In genomic region chr1:22921452-22922126, GRCh38 we compare ENCODE assay signal across 23 cellular contexts. TPM values are rescaled to one million over a fixed set of nuclear protein-coding genes. Genes with fewer than 3 reads are reported as not detected.
A peak's percentile ranks its signal among the peaks of the same experiment; 100 is the strongest.
DNase-seq lines count a peak whose midpoint lies in the region; ATAC-seq and TF ChIP-seq lines count a peak whose summit lies in the region.
"Had no signal": no experiment of that assay in that cellular context is flagged by ENCODE, and none has a peak within 500 bp of the region (broad histone marks: within the 10 kb centered on the region; RNA-seq: fewer than 3 reads in every experiment).

No MANE protein-coding gene starts in this region.

- CTCF ChIA-PET in WTC11 (lab: Charles Lee), result interaction anchor here (0.7 to 3.1 kb wide), 4 partner anchors 8 to 217 kb away, joined by 3 to 14 read pairs (median 4); no protein-coding TSS in a partner anchor

- no peak overlapping the region for H3K23ac ChIP-seq in mesenchymal stem cell (ENCODE audit: low read length in 2 of 2)

- no peak overlapping the region for H2BK5ac ChIP-seq in mesenchymal stem cell (ENCODE audit: low read depth, low read length, poor library complexity, severe bottlenecking)

- H3K4me3 Mint-ChIP-seq in WTC11, result no peak overlapping the region
- H3K4me3 Mint-ChIP-seq: CD4-positive, CD25-positive, alpha-beta regulatory T cell had no signal

- H3K18ac ChIP-seq in mesenchymal stem cell (ENCODE audit: low read depth in 1 of 2, low read length in 2 of 2), result no peak overlapping the region

- no peak overlapping the region for H3K4me2 ChIP-seq in mesenchymal stem cell (ENCODE audit: low read length, poor library complexity, severe bottlenecking)
- H3K4me2 ChIP-seq: KMS-11 had no signal

- 54 to 57% (median 55%) methylated on average over 8 of the region's 8 CpGs for WGBS in heart left ventricle, 4 donors
- WGBS in mesenchymal stem cell, result 85% methylated on average over 7 of the region's 8 CpGs

- no peak for ATAC-seq in WTC11
- peak; percentile 63 to 83 (median 80) for ATAC-seq in heart left ventricle
- peak; percentile 23 for ATAC-seq in sciatic nerve
- ATAC-seq: PC-3 had no signal

- no peaks in the 10 kb centered on the region for H3K36me3 Mint-ChIP-seq in WTC11
- H3K36me3 Mint-ChIP-seq: CD4-positive, CD25-positive, alpha-beta regulatory T cell had no signal

- no peaks in the 10 kb centered on the region for H3K79me1 ChIP-seq in mesenchymal stem cell (replicated peaks; ENCODE audit: low read length, poor library complexity, severe bottlenecking)

- no peak overlapping the region for H3K14ac ChIP-seq in mesenchymal stem cell (ENCODE audit: low read length in 2 of 2)

- H3K9me3 ChIP-seq in heart left ventricle (no peaks in the 10 kb centered on the region), mesenchymal stem cell (ENCODE audit: control insufficient read depth, low read length) (peaks cover 16% of the 10 kb centered on the region)
- H3K9me3 ChIP-seq: SJCRH30 had no signal

- no peak overlapping the region for H4K91ac ChIP-seq in mesenchymal stem cell (ENCODE audit: low read length)

- no peaks in the 10 kb centered on the region for H3K9me3 Mint-ChIP-seq in WTC11

- peak overlapping the region; percentile 65; the same call in 1 of the 2 replicates for H3K27ac Mint-ChIP-seq in WTC11
- H3K27ac Mint-ChIP-seq: CD4-positive, CD25-positive, alpha-beta regulatory T cell had no signal

- no peak overlapping the region for H4K8ac ChIP-seq in mesenchymal stem cell (ENCODE audit: low read length)

- TF ChIP-seq CTCF in WTC11 (IDR thresholded peaks at IDR 0.05) (no peak), heart left ventricle (IDR thresholded peaks at IDR 0.05) (no peak)

- intact Hi-C loops in heart left ventricle (cut with DNase I), result loop anchor here in 4 of 10 donors (10.0 kb wide), 2 partner anchors 217 to 247 kb away; no protein-coding TSS in a partner anchor
- intact Hi-C loops in sciatic nerve (cut with DNase I), result no loop called here

- H2AFZ ChIP-seq in mesenchymal stem cell (ENCODE audit: low read depth, low read length), result no peak overlapping the region

- H3K9ac ChIP-seq in mesenchymal stem cell (ENCODE audit: low read length), result no peak overlapping the region
- H3K9ac ChIP-seq: KMS-11 had no signal

- no peak for DNase-seq in WTC11 (ENCODE audit: low spot score)
- DNase-seq in heart left ventricle, result no peak
- no peak for DNase-seq in mesenchymal stem cell
- DNase-seq in sciatic nerve (ENCODE audit: low spot score), result no peak
- DNase-seq in stimulated activated CD4-positive, alpha-beta T cell treated with anti-CD3 and anti-CD28 coated beads, Interleukin-4, amount 100 ng/mL, for 24 hours, result no peak
- DNase-seq in NCI-H2081 (lab: John Stamatoyannopoulos, UW), result no peak
- no peak for DNase-seq in GM19238 (ENCODE audit: insufficient read length, low spot score)
- DNase-seq: CD4-positive, CD25-positive, alpha-beta regulatory T cell; COR-L47; DMS 273 treated with DMSO at 0.1 percent for 48 hours; DND-41; H7; MV-4-11; NCI-H1417; NCI-H187 treated with DMSO at 0.1 percent for 48 hours; NCI-H526; PC-3; SJCRH30 had no signal

- no peak overlapping the region for H2BK120ac ChIP-seq in mesenchymal stem cell (ENCODE audit: low read depth, low read length)

- peak overlapping the region; percentile 63 for H2AK5ac ChIP-seq in mesenchymal stem cell (ENCODE audit: low read length, severe bottlenecking)

- POLR2A ChIA-PET in WTC11 (lab: Charles Lee), result interaction anchor here (0.6 kb wide), 1 partner anchor 8 kb away, joined by 3 read pairs; no protein-coding TSS in a partner anchor

- TF ChIP-seq POLR2A in heart left ventricle (IDR thresholded peaks at IDR 0.05), result no peak

- H3K27me3 ChIP-seq in heart left ventricle (peaks cover 0 to 14% (median 0%) of the 10 kb centered on the region in 9 donors), mesenchymal stem cell (ENCODE audit: control insufficient read depth in 1 of 2, insufficient read depth in 1 of 2, low read length in 2 of 2) (peaks cover 5 to 26% of the 10 kb centered on the region in 2 experiments)
- H3K27me3 ChIP-seq: SJCRH30 had no signal

- peak overlapping the region in 9 of 12 donors; percentile 41 to 77 (median 68) for H3K27ac ChIP-seq in heart left ventricle
- no peak overlapping the region for H3K27ac ChIP-seq in mesenchymal stem cell (ENCODE audit: low read length, poor library complexity, severe bottlenecking)
- H3K27ac ChIP-seq: HL-60, KMS-11, RWPE1, SJCRH30 had no signal

- no peaks in the 10 kb centered on the region for H3K27me3 Mint-ChIP-seq in WTC11 (ENCODE audit: low read depth)

- H2BK12ac ChIP-seq in mesenchymal stem cell (ENCODE audit: low read length in 2 of 2), result no peak overlapping the region

- H3K4me1 ChIP-seq in heart left ventricle, result peaks cover 0 to 19% (median 0%) of the 10 kb centered on the region in 12 donors
- peaks cover 20% of the 10 kb centered on the region for H3K4me1 ChIP-seq in mesenchymal stem cell (ENCODE audit: control insufficient read depth, insufficient read depth, low read depth, low read length)

- H3K4ac ChIP-seq in mesenchymal stem cell (ENCODE audit: low read depth in 1 of 2, low read length in 2 of 2), result no peak overlapping the region

- no peaks in the 10 kb centered on the region for H3K36me3 ChIP-seq in heart left ventricle
- peaks cover 0 to 8% of the 10 kb centered on the region in 2 experiments for H3K36me3 ChIP-seq in mesenchymal stem cell (ENCODE audit: control insufficient read depth in 1 of 2, insufficient read depth in 2 of 2, low read depth in 1 of 2, low read length in 2 of 2)
- H3K36me3 ChIP-seq: SJCRH30 had no signal

- H3K4me1 Mint-ChIP-seq in WTC11, result no peaks in the 10 kb centered on the region
- H3K4me1 Mint-ChIP-seq: CD4-positive, CD25-positive, alpha-beta regulatory T cell had no signal

- no peak overlapping the region for H3K4me3 ChIP-seq in heart left ventricle
- H3K4me3 ChIP-seq in mesenchymal stem cell (ENCODE audit: insufficient read depth in 1 of 2, low read depth in 1 of 2, low read length in 2 of 2), result no peak overlapping the region
- H3K4me3 ChIP-seq: SJCRH30 had no signal

- no peak overlapping the region for H2BK15ac ChIP-seq in mesenchymal stem cell (ENCODE audit: low read depth, poor library complexity, severe bottlenecking)

TF ChIP-seq in WTC11, 78 proteins besides CTCF, POLR2A, EP300 and RAD21:
- TF ChIP-seq E2F4 (CRISPR knock-in tag; IDR thresholded peaks at IDR 0.05; ENCODE audit: borderline replicate concordance, low read depth), result no peak
- TF ChIP-seq ZNF423 (CRISPR knock-in tag; IDR thresholded peaks at IDR 0.05), result no peak

RNA-seq across cellular contexts. Expression of gene LACTBL1, which starts 51.1 kb away (rescaled TPM):
- total RNA-seq in WTC11 (2021), result not detected in 3 replicates
- total RNA-seq in heart left ventricle, result not detected
- polyA plus RNA-seq in heart left ventricle, result not detected
- polyA plus RNA-seq in mesenchymal stem cell (2013, experiment 1 of 2), result not detected
- not detected for polyA plus RNA-seq in mesenchymal stem cell (2013, experiment 2 of 2)
- not detected for total RNA-seq in sciatic nerve
- total RNA-seq: CD4-positive, CD25-positive, alpha-beta regulatory T cell; G401; H7; HT1080; PC-3 had no signal
- polyA plus RNA-seq: CD4-positive, CD25-positive, alpha-beta regulatory T cell had no signal
